8 cellular contexts compared by ENCODE assay signal in the genomic region with DNA sequence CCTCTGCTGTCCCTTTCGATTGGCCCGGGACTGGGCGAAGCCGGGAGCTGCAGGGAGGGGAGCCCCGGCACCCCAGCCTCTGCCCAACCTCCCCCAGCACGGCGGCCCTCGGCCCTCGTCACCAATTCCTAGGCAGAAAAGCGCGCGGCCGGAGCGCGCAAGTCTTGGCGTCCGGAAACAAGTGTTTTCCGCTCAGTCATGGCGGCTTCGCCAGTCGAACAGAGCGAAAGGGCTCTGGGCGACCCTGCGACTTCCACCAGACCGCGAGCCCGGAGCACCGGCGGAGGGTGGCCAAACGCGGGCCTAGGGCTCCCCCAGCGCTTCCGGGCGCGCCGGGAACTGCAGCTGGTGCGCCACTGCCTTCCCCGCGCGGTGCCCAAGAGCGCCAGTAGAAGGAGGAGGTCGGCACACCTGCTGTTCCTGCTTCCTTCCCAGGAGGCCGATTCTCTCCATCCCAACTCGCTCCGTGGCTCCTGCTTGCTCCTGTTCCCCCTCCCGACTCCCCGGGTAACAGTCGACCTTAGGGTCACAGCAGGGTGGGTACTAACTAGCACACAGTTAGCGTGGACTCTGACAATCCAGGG.
A peak's percentile ranks its signal among the peaks of the same experiment; 100 is the strongest.
DNase-seq lines count a peak whose midpoint lies in the region; ATAC-seq and TF ChIP-seq lines count a peak whose summit lies in the region.

No MANE protein-coding gene starts in this region.

- peaks cover 27% of the 10 kb centered on the region for H3K4me1 Mint-ChIP-seq in chondrocyte (ENCODE audit: low read depth)
- no peaks in the 10 kb centered on the region for H3K4me1 Mint-ChIP-seq in stimulated activated naive CD8-positive, alpha-beta T cell treated with anti-CD3 and anti-CD28 coated beads, Interleukin-15, Interleukin-2, amounts not matched to agents 100 ng/mL and 50 ng/mL, for 24 hours (ENCODE audit: low read depth)

- ATAC-seq in GM18870 (IDR thresholded peaks at IDR 0.05; ENCODE audit: unreplicated experiment) (peak; percentile 71), HG03108 (IDR thresholded peaks at IDR 0.05; ENCODE audit: unreplicated experiment) (peak; percentile 68), left lobe of liver (peak; percentile 96)

- no peaks in the 10 kb centered on the region for H3K4me1 ChIP-seq in ACC112 (ENCODE audit: control insufficient read depth, insufficient read depth, low read length, unreplicated experiment)

- H3K36me3 ChIP-seq in ACC112 (ENCODE audit: insufficient read depth, low read length) = no peaks in the 10 kb centered on the region

- no peaks in the 10 kb centered on the region for H3K9me3 Mint-ChIP-seq in chondrocyte (ENCODE audit: low read depth)
- H3K9me3 Mint-ChIP-seq in stimulated activated naive CD8-positive, alpha-beta T cell treated with anti-CD3 and anti-CD28 coated beads, Interleukin-15, Interleukin-2, amounts not matched to agents 100 ng/mL and 50 ng/mL, for 24 hours = no peaks in the 10 kb centered on the region

- peak overlapping the region; percentile 34; the same call in 1 of the 2 replicates for H3K4me3 ChIP-seq in ACC112 (ENCODE audit: low read depth, low read length)

- no peak overlapping the region for H3K27ac ChIP-seq in ACC112 (ENCODE audit: low read depth, low read length)

- H3K27ac Mint-ChIP-seq in chondrocyte (ENCODE audit: unreplicated experiment) = no peak overlapping the region
- no peak overlapping the region for H3K27ac Mint-ChIP-seq in stimulated activated naive CD8-positive, alpha-beta T cell treated with anti-CD3 and anti-CD28 coated beads, Interleukin-15, Interleukin-2, amounts not matched to agents 100 ng/mL and 50 ng/mL, for 24 hours

- peaks cover 38% of the 10 kb centered on the region for H3K27me3 Mint-ChIP-seq in chondrocyte (ENCODE audit: low read depth)
- peaks cover 39% of the 10 kb centered on the region for H3K27me3 Mint-ChIP-seq in stimulated activated naive CD8-positive, alpha-beta T cell treated with anti-CD3 and anti-CD28 coated beads, Interleukin-15, Interleukin-2, amounts not matched to agents 100 ng/mL and 50 ng/mL, for 24 hours

- DNase-seq in NCI-H82 treated with DMSO at 0.1 percent for 48 hours (lab: John Stamatoyannopoulos, UW; ENCODE audit: unreplicated experiment) = peak; percentile 5
- no peak for DNase-seq in chondrocyte (ENCODE audit: low spot score)
- DNase-seq in left lobe of liver (ENCODE audit: low spot score) = peak; percentile 55
- DNase-seq in DMS79 treated with DMSO at 0.1 percent for 48 hours (lab: John Stamatoyannopoulos, UW) = no peak

- H3K4me3 Mint-ChIP-seq in chondrocyte (ENCODE audit: unreplicated experiment) = peak overlapping the region; percentile 70
- peak overlapping the region; percentile 16 for H3K4me3 Mint-ChIP-seq in stimulated activated naive CD8-positive, alpha-beta T cell treated with anti-CD3 and anti-CD28 coated beads, Interleukin-15, Interleukin-2, amounts not matched to agents 100 ng/mL and 50 ng/mL, for 24 hours

- TF ChIP-seq CTCF in chondrocyte (IDR thresholded peaks at IDR 0.05) = peak; percentile 85

- no peaks in the 10 kb centered on the region for H3K79me2 ChIP-seq in ACC112 (ENCODE audit: control insufficient read depth, insufficient read depth, low read length, unreplicated experiment)

- H3K27me3 ChIP-seq in ACC112 (ENCODE audit: insufficient read depth, low read length) = peaks cover 28% of the 10 kb centered on the region

- no peaks in the 10 kb centered on the region for H3K36me3 Mint-ChIP-seq in chondrocyte (ENCODE audit: low read depth)
- H3K36me3 Mint-ChIP-seq in stimulated activated naive CD8-positive, alpha-beta T cell treated with anti-CD3 and anti-CD28 coated beads, Interleukin-15, Interleukin-2, amounts not matched to agents 100 ng/mL and 50 ng/mL, for 24 hours (ENCODE audit: low read depth) = no peaks in the 10 kb centered on the region

- no peak overlapping the region for H2AFZ ChIP-seq in ACC112 (ENCODE audit: low read length, unreplicated experiment)

Comparison
In these comparisons a context has a peak if more than half of its experiments do, and no peak if none do; other contexts are left out.
1. DNase-seq: peak in NCI-H82 treated with DMSO at 0.1 percent for 48 hours (single experiment) and left lobe of liver (single experiment); none in chondrocyte (single experiment) and DMS79 treated with DMSO at 0.1 percent for 48 hours (single experiment).
2. Peak in every context shown above with its lines, with median percentiles within 50 percentile points of each other: ATAC-seq.